ENCODE assay signal across 28 cellular contexts in genomic region chr15:27134481-27134880, GRCh38.
"Had no signal": no experiment of that assay in that cellular context is flagged by ENCODE, and none has a peak within 500 bp of the region (broad histone marks: within the 10 kb centered on the region; RNA-seq: fewer than 3 reads in every experiment).

No MANE protein-coding gene starts in this region.

- H3K27ac ChIP-seq: coronary artery, dorsolateral prefrontal cortex, epithelial cell of prostate, foreskin keratinocyte, gastroesophageal sphincter, heart left ventricle, hepatocyte, left lung, lower lobe of right lung had no signal

- H3K27me3 ChIP-seq: dorsolateral prefrontal cortex, foreskin keratinocyte, gastroesophageal sphincter, hepatocyte, left lung had no signal

- H2AFZ ChIP-seq: hepatocyte had no signal

- H3K4me1 Mint-ChIP-seq: immature natural killer cell; naive B cell; naive thymus-derived CD8-positive, alpha-beta T cell had no signal

- H3K79me2 ChIP-seq: hepatocyte had no signal

- H3K36me3 ChIP-seq: gastroesophageal sphincter, heart left ventricle, left lung, lower lobe of right lung had no signal

- H3K9me3 ChIP-seq: gastroesophageal sphincter, left lung, lower lobe of right lung had no signal

- DNase-seq: dermis blood vessel endothelial cell; dorsolateral prefrontal cortex; effector CD4-positive, alpha-beta T cell; effector memory CD4-positive, alpha-beta T cell; erythroblast; foreskin keratinocyte; heart left ventricle; hypothalamus; immature natural killer cell; left cardiac atrium; left lung; left ventricle myocardium superior; lower lobe of right lung; mesenchymal stem cell; mucosa of descending colon; naive B cell; naive thymus-derived CD8-positive, alpha-beta T cell had no signal

- H3K36me3 Mint-ChIP-seq: mesothelial cell of epicardium, naive B cell had no signal

- ATAC-seq: esophagus mucosa; foreskin keratinocyte; gastroesophageal sphincter; heart left ventricle; left cardiac atrium; left lung; left ventricle myocardium superior; lower lobe of right lung; mucosa of descending colon; naive thymus-derived CD8-positive, alpha-beta T cell had no signal

- H3K4me1 ChIP-seq: foreskin keratinocyte, gastroesophageal sphincter, heart left ventricle, left lung, lower lobe of right lung had no signal

- H3K27me3 Mint-ChIP-seq: naive B cell had no signal

- H3K27ac Mint-ChIP-seq: immature natural killer cell; mesothelial cell of epicardium; naive B cell; naive thymus-derived CD8-positive, alpha-beta T cell had no signal

- FAIRE-seq: colon, endometrium, frontal cortex, islet of Langerhans, keratinocyte had no signal

- H3K4me3 Mint-ChIP-seq: immature natural killer cell; mesothelial cell of epicardium; naive B cell; naive thymus-derived CD8-positive, alpha-beta T cell had no signal

- H3K4me2 ChIP-seq: hepatocyte had no signal

- H3K4me3 ChIP-seq: coronary artery, dorsolateral prefrontal cortex, gastroesophageal sphincter, heart left ventricle, hepatocyte, left lung, lower lobe of right lung, mucosa of descending colon had no signal
